ENCODE assay signal across 1 cellular context in genomic region chr6:70413114-70413828, GRCh38.
A peak's percentile ranks its signal among the peaks of the same experiment; 100 is the strongest.
TF ChIP-seq lines count a peak whose summit lies in the region.

FAM135A (plus strand) TSS chr6:70413508; CDS start chr6:70428343, 14,835 bp downstream.

TF ChIP-seq in HepG2, 621 proteins besides CTCF, POLR2A, EP300 and RAD21 (continued from another document and continues in another):
- TF ChIP-seq CEBPZ (IDR thresholded peaks at IDR 0.05; ENCODE audit: low read length) (no peak), ZNF354B (CRISPR knock-in tag; IDR thresholded peaks at IDR 0.05) (no peak), E2F2 (CRISPR knock-in tag; IDR thresholded peaks at IDR 0.05; ENCODE audit: borderline replicate concordance) (peak; percentile 13; the same call in 1 of the 2 replicates), TEAD3 (CRISPR knock-in tag; optimal IDR thresholded peaks at IDR 0.05; ENCODE audit: borderline replicate concordance) (no peak), CBX1 (IDR thresholded peaks at IDR 0.05; ENCODE audit: low read depth) (peak; percentile 54), MED1 (CRISPR knock-in tag; IDR thresholded peaks at IDR 0.05) (peak; percentile 48), SRSF9 (IDR thresholded peaks at IDR 0.05; ENCODE audit: borderline replicate concordance, insufficient read depth, low read depth, low read length, poor library complexity, severe bottlenecking) (no peak), CREB1 (IDR thresholded peaks at IDR 0.05) (peak; percentile 84), CREB1 (CRISPR knock-in tag; IDR thresholded peaks at IDR 0.05) (peak; percentile 97), ELF4 (CRISPR knock-in tag; IDR thresholded peaks at IDR 0.05; ENCODE audit: borderline replicate concordance) (no peak), GMEB1 (CRISPR knock-in tag; IDR thresholded peaks at IDR 0.05; ENCODE audit: borderline replicate concordance) (peak; percentile 90), ZNF619 (CRISPR knock-in tag; IDR thresholded peaks at IDR 0.05) (0 out of 2 replicates have a peak, but pooled peaks have one; percentile 24), TIGD3 (CRISPR knock-in tag; IDR thresholded peaks at IDR 0.05; ENCODE audit: borderline replicate concordance) (no peak), RNF219 (CRISPR knock-in tag; IDR thresholded peaks at IDR 0.05) (no peak), YEATS4 (CRISPR knock-in tag; IDR thresholded peaks at IDR 0.05; ENCODE audit: borderline replicate concordance) (peak; percentile 68; the same call in 1 of the 2 replicates), ZNF501 (CRISPR knock-in tag; IDR thresholded peaks at IDR 0.05) (peak; percentile 89), PHF8 (CRISPR knock-in tag; IDR thresholded peaks at IDR 0.05) (peak; percentile 82), MAX (IDR thresholded peaks at IDR 0.05) (peak; percentile 57), SMAD1 (CRISPR knock-in tag; IDR thresholded peaks at IDR 0.05; ENCODE audit: borderline replicate concordance, low read depth) (peak; percentile 59; the same call in 1 of the 2 replicates), GMEB2 (CRISPR knock-in tag; IDR thresholded peaks at IDR 0.05; ENCODE audit: low read depth) (peak; percentile 70; the same call in 1 of the 2 replicates), HNRNPK (IDR thresholded peaks at IDR 0.05; ENCODE audit: low read depth, low read length, poor library complexity, severe bottlenecking) (peak; percentile 40), TAF1 (CRISPR knock-in tag; IDR thresholded peaks at IDR 0.05) (peak; percentile 75; the same call in 1 of the 2 replicates), UBTF (CRISPR knock-in tag; IDR thresholded peaks at IDR 0.05) (peak; percentile 76; the same call in 1 of the 2 replicates), PRDM10 (CRISPR knock-in tag; IDR thresholded peaks at IDR 0.05; ENCODE audit: low read depth) (peak; percentile 66), ZNF563 (CRISPR knock-in tag; IDR thresholded peaks at IDR 0.05) (peak; percentile 37; the same call in 1 of the 2 replicates), RBFOX2 (IDR thresholded peaks at IDR 0.05; ENCODE audit: low read depth, low read length) (peak; percentile 91), MIER2 (CRISPR knock-in tag; IDR thresholded peaks at IDR 0.05) (0 out of 2 replicates have a peak, but pooled peaks have one; percentile 24), BCL3 (CRISPR knock-in tag; IDR thresholded peaks at IDR 0.05) (no peak), NFIB (CRISPR knock-in tag; IDR thresholded peaks at IDR 0.05; ENCODE audit: borderline replicate concordance) (no peak), ZNF275 (CRISPR knock-in tag; IDR thresholded peaks at IDR 0.05; ENCODE audit: borderline replicate concordance) (0 out of 2 replicates have a peak, but pooled peaks have one; percentile 32), HNRNPH1 (optimal IDR thresholded peaks at IDR 0.05; ENCODE audit: low read depth, low read length) (peak; percentile 92)
